In genomic region chr16:84175351-84176081, GRCh38 we compare ENCODE assay signal across 10 cellular contexts. TPM values are rescaled to one million over a fixed set of nuclear protein-coding genes. Genes with fewer than 3 reads are reported as not detected.
DNase-seq lines count a peak whose midpoint lies in the region; ATAC-seq lines count a peak whose summit lies in the region.
"Had no signal": no experiment of that assay in that cellular context is flagged by ENCODE, and none has a peak within 500 bp of the region (broad histone marks: within the 10 kb centered on the region; RNA-seq: fewer than 3 reads in every experiment).

No MANE protein-coding gene starts in this region.

- 30% methylated on average over 10 of the region's 10 CpGs for WGBS in right cardiac atrium

- peak overlapping the region; percentile 44 for H3K27ac Mint-ChIP-seq in activated naive CD8-positive, alpha-beta T cell treated with anti-CD3 and anti-CD28 coated beads, Interleukin-2, amount 50 U/mL, for 24 hours
- H3K27ac Mint-ChIP-seq: IgD-negative memory B cell had no signal

- no peak overlapping the region for H3K4me3 Mint-ChIP-seq in activated naive CD8-positive, alpha-beta T cell treated with anti-CD3 and anti-CD28 coated beads, Interleukin-2, amount 50 U/mL, for 24 hours

- DNase-seq in COLO668 (lab: John Stamatoyannopoulos, UW; ENCODE audit: unreplicated experiment) (peak; percentile 58), HuH-7.5 (ENCODE audit: low spot score) (peak; percentile 81), SJCRH30 (peak; percentile 48 to 71), right cardiac atrium (peak; percentile 58 to 75 (median 70))
- peak; percentile 62 for DNase-seq in activated naive CD8-positive, alpha-beta T cell treated with anti-CD3 and anti-CD28 coated beads, Interleukin-2, amount 50 U/mL, for 24 hours
- peak; percentile 35 to 65 for DNase-seq in stimulated activated CD4-positive, alpha-beta T cell treated with anti-CD3 and anti-CD28 coated beads, Interleukin-12 subunit alpha, Interleukin-12 subunit beta, amount 100 ng/mL, for 24 hours (ENCODE audit: low read depth in 2 of 2)

- peaks cover 15% of the 10 kb centered on the region for H3K4me1 Mint-ChIP-seq in activated naive CD8-positive, alpha-beta T cell treated with anti-CD3 and anti-CD28 coated beads, Interleukin-2, amount 50 U/mL, for 24 hours

- H3K4me1 ChIP-seq in SJCRH30 (no peaks in the 10 kb centered on the region), right cardiac atrium (ENCODE audit: control insufficient read depth, insufficient read depth, low read length) (peaks cover 7% of the 10 kb centered on the region)

- H3K27me3 Mint-ChIP-seq in activated naive CD8-positive, alpha-beta T cell treated with anti-CD3 and anti-CD28 coated beads, Interleukin-2, amount 50 U/mL, for 24 hours = no peaks in the 10 kb centered on the region
- H3K27me3 Mint-ChIP-seq: IgD-negative memory B cell had no signal

- no peaks in the 10 kb centered on the region for H3K27me3 ChIP-seq in SJCRH30
- H3K27me3 ChIP-seq in right cardiac atrium (ENCODE audit: control insufficient read depth, insufficient read depth) = no peaks in the 10 kb centered on the region

- H3K27ac ChIP-seq in SJCRH30 = no peak overlapping the region
- peak overlapping the region; percentile 55 for H3K27ac ChIP-seq in right cardiac atrium (ENCODE audit: low read length)

- intact Hi-C loops in right cardiac atrium (cut with DNase I) = loop anchor here in 2 of 4 donors (10.0 kb wide), 3 partner anchors 91 to 221 kb away; partner anchors contain the start of gene OSGIN1 (in 1 of the 2)

- H3K36me3 ChIP-seq in SJCRH30 = peaks cover 3% of the 10 kb centered on the region; the same call in 1 of the 2 replicates

- no peaks in the 10 kb centered on the region for H3K36me3 Mint-ChIP-seq in activated naive CD8-positive, alpha-beta T cell treated with anti-CD3 and anti-CD28 coated beads, Interleukin-2, amount 50 U/mL, for 24 hours (ENCODE audit: low read depth)
- H3K36me3 Mint-ChIP-seq: IgD-negative memory B cell had no signal

- H3K4me3 ChIP-seq in SJCRH30 (no peak overlapping the region), right cardiac atrium (ENCODE audit: low read length) (no peak overlapping the region)

- no peaks in the 10 kb centered on the region for H3K9me3 Mint-ChIP-seq in activated naive CD8-positive, alpha-beta T cell treated with anti-CD3 and anti-CD28 coated beads, Interleukin-2, amount 50 U/mL, for 24 hours
- H3K9me3 Mint-ChIP-seq: IgD-negative memory B cell had no signal

- ATAC-seq in GM21390 (IDR thresholded peaks at IDR 0.05; ENCODE audit: unreplicated experiment) = peak; percentile 80
- ATAC-seq in activated naive CD8-positive, alpha-beta T cell treated with anti-CD3 and anti-CD28 coated beads, Interleukin-2, amount 50 U/mL, for 24 hours = peak; percentile 85
- peak; percentile 59 to 71 for ATAC-seq in right cardiac atrium
- ATAC-seq in GM18519 (IDR thresholded peaks at IDR 0.05; ENCODE audit: low FRiP score, unreplicated experiment) = no peak

- H3K9me3 ChIP-seq in SJCRH30 (replicated peaks) (no peaks in the 10 kb centered on the region), right cardiac atrium (ENCODE audit: control insufficient read depth, low read length) (no peaks in the 10 kb centered on the region)

RNA-seq across cellular contexts. Expression of gene TAF1C, which starts 11.3 kb away (rescaled TPM):
- total RNA-seq in SJCRH30 (2014; rRNA removed; shearing (Covaris generic)) = 13.8 and 17.1 TPM in 2 replicates
- 10 to 100 TPM; 26.0 to 31.1 (median 28.4) TPM for total RNA-seq in right cardiac atrium
- 36.2 TPM for polyA plus RNA-seq in right cardiac atrium

RNA-seq across cellular contexts. Expression of gene ADAD2, which starts 15.4 kb away (rescaled TPM):
- total RNA-seq in SJCRH30 (2014; rRNA removed; shearing (Covaris generic)) = 0.22 and 0.71 TPM in 2 replicates
- under 1 TPM in 3 of 4 donors, not detected in 1; 0.38 to 0.62 (median 0.60) TPM for total RNA-seq in right cardiac atrium
- polyA plus RNA-seq in right cardiac atrium = 2.9 TPM
- total RNA-seq: skeletal muscle tissue had no signal
- polyA plus RNA-seq: IgD-negative memory B cell had no signal

RNA-seq across cellular contexts. Expression of gene DNAAF1, which starts 30.4 kb away (rescaled TPM):
- 0.18 TPM in 1 of 2 replicates, not detected in the other for total RNA-seq in SJCRH30 (2014; rRNA removed; shearing (Covaris generic))
- total RNA-seq in right cardiac atrium = under 1 TPM in 2 of 4 donors, not detected in 2; 0.14 to 0.28 TPM
- polyA plus RNA-seq in right cardiac atrium = 0.68 TPM
- total RNA-seq: skeletal muscle tissue had no signal
- polyA plus RNA-seq: IgD-negative memory B cell had no signal

RNA-seq across cellular contexts. Expression of gene HSDL1, which starts 30.5 kb away (rescaled TPM):
- 22.1 and 22.5 TPM in 2 replicates for total RNA-seq in SJCRH30 (2014; rRNA removed; shearing (Covaris generic))
- 10 to 100 TPM; 19.8 to 34.8 (median 26.5) TPM for total RNA-seq in right cardiac atrium
- 15.0 TPM for polyA plus RNA-seq in right cardiac atrium

RNA-seq across cellular contexts. Expression of gene MBTPS1, which starts 58.8 kb away (rescaled TPM):
- 38.2 and 39.2 TPM in 2 replicates for total RNA-seq in SJCRH30 (2014; rRNA removed; shearing (Covaris generic))
- total RNA-seq in right cardiac atrium = 100 to 1,000 TPM in 2 of 4 donors, 10 to 100 TPM in 2; 88.1 to 112 (median 102) TPM
- 59.3 TPM for polyA plus RNA-seq in right cardiac atrium
